Comparison of ENCODE assay signal across 9 cellular contexts in genomic region chr9:131697908-131698714, GRCh38. TPM values are rescaled to one million over a fixed set of nuclear protein-coding genes. Genes with fewer than 3 reads are reported as not detected.
A peak's percentile ranks its signal among the peaks of the same experiment; 100 is the strongest.
DNase-seq lines count a peak whose midpoint lies in the region; ATAC-seq and TF ChIP-seq lines count a peak whose summit lies in the region.
"Had no signal": no experiment of that assay in that cellular context is flagged by ENCODE, and none has a peak within 500 bp of the region (broad histone marks: within the 10 kb centered on the region; RNA-seq: fewer than 3 reads in every experiment).

No MANE protein-coding gene starts in this region.

- H3K36me3 ChIP-seq in right lobe of liver (no peaks in the 10 kb centered on the region), thyroid gland (no peaks in the 10 kb centered on the region), smooth muscle cell (ENCODE audit: low read depth) (no peaks in the 10 kb centered on the region)

- H3K4me3 ChIP-seq in right lobe of liver: no peak overlapping the region
- no peak overlapping the region for H3K4me3 ChIP-seq in thyroid gland (replicated peaks in 1 of 3)
- H3K4me3 ChIP-seq in smooth muscle cell: no peak overlapping the region
- H3K4me3 ChIP-seq: testis had no signal

- H3K79me2 ChIP-seq in smooth muscle cell (ENCODE audit: low read depth): peaks cover 24% of the 10 kb centered on the region

- intact Hi-C loops in activated CD4-positive, alpha-beta memory T cell treated with anti-CD3 and anti-CD28 coated beads for 36 hours (cut with micrococcal nuclease): no loop called here
- intact Hi-C loops in right lobe of liver (cut with DNase I): no loop called here
- intact Hi-C loops in thyroid gland (cut with DNase I): loop anchor here (5.0 kb wide), 1 partner anchor 91 kb away; no protein-coding TSS in a partner anchor

- peaks cover 0 to 28% (median under 1%) of the 10 kb centered on the region in 4 donors for H3K4me1 ChIP-seq in right lobe of liver
- peaks cover 35 to 51% of the 10 kb centered on the region in 2 donors for H3K4me1 ChIP-seq in thyroid gland
- H3K4me1 ChIP-seq in smooth muscle cell (ENCODE audit: low read depth): peaks cover 20% of the 10 kb centered on the region

- POLR2A ChIA-PET in activated CD4-positive, alpha-beta memory T cell treated with anti-CD3 and anti-CD28 coated beads for 36 hours (lab: Charles Lee): interaction anchor here (1.4 kb wide), 1 partner anchor 22 kb away, joined by 3 read pairs; no protein-coding TSS in a partner anchor
- POLR2A ChIA-PET in activated CD4-positive, alpha-beta memory T cell treated with anti-CD3 and anti-CD28 coated beads, Interleukin-2, amount 10 ng/mL, durations not matched to agents 7 days and 5 days (lab: Charles Lee): interaction anchor here (1.8 to 9.0 kb wide), 2 partner anchors 12 to 20 kb away, joined by 10 to 70 read pairs; no protein-coding TSS in a partner anchor

- H3K4me2 ChIP-seq in smooth muscle cell: no peak overlapping the region

- peaks cover 2% of the 10 kb centered on the region for H3K36me3 Mint-ChIP-seq in activated CD4-positive, alpha-beta memory T cell treated with anti-CD3 and anti-CD28 coated beads for 36 hours
- peaks cover 14% of the 10 kb centered on the region for H3K36me3 Mint-ChIP-seq in activated CD4-positive, alpha-beta memory T cell treated with anti-CD3 and anti-CD28 coated beads, Interleukin-2, amount 10 ng/mL, durations not matched to agents 7 days and 5 days (ENCODE audit: low read depth)

- no peak overlapping the region for H2AFZ ChIP-seq in smooth muscle cell (ENCODE audit: low read depth)

- H3K4me3 Mint-ChIP-seq in activated CD4-positive, alpha-beta memory T cell treated with anti-CD3 and anti-CD28 coated beads for 36 hours: no peak overlapping the region
- H3K4me3 Mint-ChIP-seq in activated CD4-positive, alpha-beta memory T cell treated with anti-CD3 and anti-CD28 coated beads, Interleukin-2, amount 10 ng/mL, durations not matched to agents 7 days and 5 days: no peak overlapping the region

- TF ChIP-seq POLR2A in right lobe of liver (IDR thresholded peaks at IDR 0.05) (peak; percentile 17), thyroid gland (IDR thresholded peaks at IDR 0.05) (no peak)

- TF ChIP-seq CTCF in right lobe of liver (IDR thresholded peaks at IDR 0.05) (no peak), thyroid gland (IDR thresholded peaks at IDR 0.05) (no peak), smooth muscle cell (IDR thresholded peaks at IDR 0.05; ENCODE audit: borderline replicate concordance, insufficient read depth, poor library complexity, severe bottlenecking) (no peak)

- no peaks in the 10 kb centered on the region for H3K27me3 ChIP-seq in right lobe of liver
- no peaks in the 10 kb centered on the region for H3K27me3 ChIP-seq in thyroid gland
- H3K27me3 ChIP-seq in smooth muscle cell (ENCODE audit: low read depth): no peaks in the 10 kb centered on the region
- H3K27me3 ChIP-seq: testis had no signal

- no peak for DNase-seq in activated CD4-positive, alpha-beta memory T cell treated with anti-CD3 and anti-CD28 coated beads for 36 hours
- DNase-seq in activated CD4-positive, alpha-beta memory T cell treated with anti-CD3 and anti-CD28 coated beads, Interleukin-2, amount 10 ng/mL, durations not matched to agents 7 days and 5 days: no peak
- DNase-seq in right lobe of liver: no peak
- DNase-seq in thyroid gland: peak; percentile 24 to 29
- DNase-seq in DMS153 (lab: John Stamatoyannopoulos, UW): no peak
- DNase-seq in smooth muscle cell (lab: John Stamatoyannopoulos, UW; ENCODE audit: unreplicated experiment): no peak
- DNase-seq: testis had no signal

- H3K9me3 Mint-ChIP-seq in activated CD4-positive, alpha-beta memory T cell treated with anti-CD3 and anti-CD28 coated beads for 36 hours: no peaks in the 10 kb centered on the region
- H3K9me3 Mint-ChIP-seq in activated CD4-positive, alpha-beta memory T cell treated with anti-CD3 and anti-CD28 coated beads, Interleukin-2, amount 10 ng/mL, durations not matched to agents 7 days and 5 days: no peaks in the 10 kb centered on the region

- peaks cover 84% of the 10 kb centered on the region for H3K4me1 Mint-ChIP-seq in activated CD4-positive, alpha-beta memory T cell treated with anti-CD3 and anti-CD28 coated beads for 36 hours (ENCODE audit: low read depth)
- peaks cover 63% of the 10 kb centered on the region for H3K4me1 Mint-ChIP-seq in activated CD4-positive, alpha-beta memory T cell treated with anti-CD3 and anti-CD28 coated beads, Interleukin-2, amount 10 ng/mL, durations not matched to agents 7 days and 5 days

- no peak overlapping the region for H3K9ac ChIP-seq in smooth muscle cell (ENCODE audit: low read depth)

- ATAC-seq in right lobe of liver: peak; percentile 24 to 67 (median 40)
- no peak for ATAC-seq in HG03095 (IDR thresholded peaks at IDR 0.05; ENCODE audit: unreplicated experiment)

- no peaks in the 10 kb centered on the region for H3K27me3 Mint-ChIP-seq in activated CD4-positive, alpha-beta memory T cell treated with anti-CD3 and anti-CD28 coated beads for 36 hours
- H3K27me3 Mint-ChIP-seq in activated CD4-positive, alpha-beta memory T cell treated with anti-CD3 and anti-CD28 coated beads, Interleukin-2, amount 10 ng/mL, durations not matched to agents 7 days and 5 days: no peaks in the 10 kb centered on the region

- H3K27ac ChIP-seq in angular gyrus (ENCODE audit: low read depth, low read length) (peak overlapping the region; percentile 34), right lobe of liver (peak overlapping the region in 1 of 3 donors; percentile 45), thyroid gland (peak overlapping the region; percentile 46 to 73 (median 67)), smooth muscle cell (ENCODE audit: low read depth) (no peak overlapping the region)
- H3K27ac ChIP-seq: testis had no signal

- CTCF ChIA-PET in activated CD4-positive, alpha-beta memory T cell treated with anti-CD3 and anti-CD28 coated beads for 36 hours (lab: Charles Lee): interaction anchor here (1.2 to 2.3 kb wide), 3 partner anchors 21 to 42 kb away, joined by 3 to 6 read pairs (median 5); no protein-coding TSS in a partner anchor
- CTCF ChIA-PET in activated CD4-positive, alpha-beta memory T cell treated with anti-CD3 and anti-CD28 coated beads, Interleukin-2, amount 10 ng/mL, durations not matched to agents 7 days and 5 days (lab: Charles Lee): interaction anchor here (1.2 to 3.0 kb wide), 3 partner anchors 21 to 41 kb away, joined by 3 to 14 read pairs (median 7); no protein-coding TSS in a partner anchor

- 47% methylated on average over 6 of the region's 6 CpGs for WGBS in right lobe of liver (ENCODE audit: insufficient coverage, low coverage, low lambda C conversion rate, missing lambda C conversion rate)
- 58 to 66% methylated on average over 6 of the region's 6 CpGs for WGBS in thyroid gland, 2 donors
- 67% methylated on average over 6 of the region's 6 CpGs for WGBS in smooth muscle cell (ENCODE audit: low lambda C conversion rate)

- H3F3A ChIP-seq in smooth muscle cell (ENCODE audit: low read depth): no peaks in the 10 kb centered on the region

- no peaks in the 10 kb centered on the region for H3K9me3 ChIP-seq in right lobe of liver
- no peaks in the 10 kb centered on the region for H3K9me3 ChIP-seq in thyroid gland
- no peaks in the 10 kb centered on the region for H3K9me3 ChIP-seq in smooth muscle cell (replicated peaks; ENCODE audit: low read depth)
- H3K9me3 ChIP-seq: testis had no signal

- peak overlapping the region; percentile 10 for H3K27ac Mint-ChIP-seq in activated CD4-positive, alpha-beta memory T cell treated with anti-CD3 and anti-CD28 coated beads for 36 hours
- H3K27ac Mint-ChIP-seq in activated CD4-positive, alpha-beta memory T cell treated with anti-CD3 and anti-CD28 coated beads, Interleukin-2, amount 10 ng/mL, durations not matched to agents 7 days and 5 days: no peak overlapping the region

- peaks cover 88% of the 10 kb centered on the region for H4K20me1 ChIP-seq in smooth muscle cell (ENCODE audit: low read depth)

RNA-seq across cellular contexts. Expression of gene RAPGEF1, which starts 41.8 kb away (rescaled TPM):
- total RNA-seq in activated CD4-positive, alpha-beta memory T cell treated with anti-CD3 and anti-CD28 coated beads for 36 hours: 10 to 100 TPM; 91.9 to 92.3 TPM
- 100 to 1,000 TPM; 149 to 158 TPM for total RNA-seq in activated CD4-positive, alpha-beta memory T cell treated with anti-CD3 and anti-CD28 coated beads, Interleukin-2, amount 10 ng/mL, durations not matched to agents 7 days and 5 days
- 10 to 100 TPM; 22.9 to 53.6 (median 30.2) TPM for total RNA-seq in right lobe of liver
- total RNA-seq in thyroid gland: 10 to 100 TPM; 39.6 to 52.5 (median 44.9) TPM
- 15.3 and 17.8 TPM in 2 replicates for total RNA-seq in smooth muscle cell
- polyA plus RNA-seq in smooth muscle cell: 16.4 and 21.8 TPM in 2 replicates

Comparison
In these comparisons a context has a peak if more than half of its experiments do, and no peak if none do; other contexts are left out.
1. DNase-seq: peak in thyroid gland (2 of 2); none in activated CD4-positive, alpha-beta memory T cell treated with anti-CD3 and anti-CD28 coated beads for 36 hours (single experiment), activated CD4-positive, alpha-beta memory T cell treated with anti-CD3 and anti-CD28 coated beads, Interleukin-2, amount 10 ng/mL, durations not matched to agents 7 days and 5 days (single experiment), right lobe of liver (0 of 3), DMS153 (single experiment) and smooth muscle cell (single experiment).